In the genomic region with DNA sequence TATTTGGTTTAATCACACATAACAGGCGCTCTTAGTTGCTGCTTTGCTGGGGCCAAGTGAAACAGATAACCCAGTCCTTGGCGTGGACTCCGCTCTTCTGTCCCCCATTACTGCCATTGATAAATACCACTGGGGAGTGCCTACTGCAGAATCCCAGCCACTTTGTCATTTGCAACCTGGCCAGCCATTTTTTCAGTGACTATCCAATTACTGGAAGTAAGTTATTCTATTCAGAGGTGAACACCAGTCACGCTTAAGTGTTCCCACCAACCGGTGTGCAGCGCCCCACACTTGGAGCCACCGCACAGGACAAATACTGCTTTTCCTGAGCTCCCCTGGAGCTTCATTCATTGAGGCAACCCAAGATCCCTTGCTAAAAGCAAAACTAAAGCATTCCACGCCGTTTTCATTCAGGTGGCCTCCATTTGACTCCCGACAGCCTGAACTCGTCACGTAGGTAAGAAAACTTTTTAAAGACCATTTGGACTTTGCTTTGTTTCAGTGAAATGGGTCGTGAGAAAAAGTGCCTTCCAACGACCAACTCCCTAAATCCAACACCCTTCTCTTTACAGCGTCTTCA, we compare ENCODE assay signal across 8 cellular contexts. TPM values are rescaled to one million over a fixed set of nuclear protein-coding genes. Genes with fewer than 3 reads are reported as not detected.
DNase-seq lines count a peak whose midpoint lies in the region; ATAC-seq, FAIRE-seq and TF ChIP-seq lines count a peak whose summit lies in the region.

No MANE protein-coding gene starts in this region.

- dilution Hi-C loops in endothelial cell of umbilical vein (cut with MboI; ENCODE audit: extremely low pct_ligation_motif_present, low sequenced_read_pairs) = no loop called here

- H3K9me1 ChIP-seq in endothelial cell of umbilical vein (replicated peaks; ENCODE audit: control insufficient read depth, extremely low read depth, insufficient read depth, low read length) = peaks cover 4% of the 10 kb centered on the region

- no peak for ATAC-seq in HG02763 (IDR thresholded peaks at IDR 0.05; ENCODE audit: unreplicated experiment)

- H3K9me3 ChIP-seq in endothelial cell of umbilical vein (replicated peaks; ENCODE audit: control insufficient read depth, insufficient read depth, low read length) (no peaks in the 10 kb centered on the region), ovary (no peaks in the 10 kb centered on the region)

- intact Hi-C loops in endothelial cell of umbilical vein (cut with micrococcal nuclease) (loop anchor here (1.0 to 5.0 kb wide), 2 partner anchors 85 to 129 kb away; partner anchors contain the start of gene HAPSTR1), ovary (cut with DNase I) (loop anchor here in 1 of 4 donors (5.0 kb wide), 1 partner anchor 130 kb away; the partner anchor contains the start of gene HAPSTR1)

- H3K27me3 ChIP-seq in GM06990 (replicated peaks; ENCODE audit: control insufficient read depth, insufficient read depth, low read length) (no peaks in the 10 kb centered on the region), endothelial cell of umbilical vein (ENCODE audit: control insufficient read depth in 2 of 2, insufficient read depth in 2 of 2, low read length in 2 of 2) (no peaks in the 10 kb centered on the region), ovary (no peaks in the 10 kb centered on the region)

- TF ChIP-seq POLR2A in endothelial cell of umbilical vein (IDR thresholded peaks at IDR 0.05; ENCODE audit: low read depth, low read length) (no peak), ovary (IDR thresholded peaks at IDR 0.05) (no peak)

- no peak for TF ChIP-seq CTCF in GM06990 (IDR thresholded peaks at IDR 0.05; ENCODE audit: insufficient read depth, low read length, poor library complexity, severe bottlenecking)
- no peak for TF ChIP-seq CTCF in endothelial cell of umbilical vein (IDR thresholded peaks at IDR 0.05; ENCODE audit: extremely low read depth in 1 of 2, insufficient read depth in 1 of 2, low read depth in 1 of 2, low read length in 2 of 2)
- TF ChIP-seq CTCF in ovary (IDR thresholded peaks at IDR 0.05) = no peak

- H3K79me2 ChIP-seq in endothelial cell of umbilical vein (ENCODE audit: control insufficient read depth, insufficient read depth, low read length) = peaks cover 62% of the 10 kb centered on the region

- H3K9ac ChIP-seq in endothelial cell of umbilical vein (replicated peaks; ENCODE audit: extremely low read depth, insufficient read depth, low read length) = peak overlapping the region; percentile 89

- BruUV-seq in endothelial cell of umbilical vein (replicated peaks; lab: Mats Ljungman, UMichigan) = TSS peak; percentile 21

- TF ChIP-seq EP300 in ovary (IDR thresholded peaks at IDR 0.05) = no peak

- H3K4me3 ChIP-seq in GM06990 (replicated peaks; ENCODE audit: low read depth, low read length) (peak overlapping the region; percentile 86), endothelial cell of umbilical vein (replicated peaks in 1 of 3; ENCODE audit: insufficient read depth in 1 of 3, low read depth in 1 of 3, low read length in 3 of 3) (peak overlapping the region; percentile 45 to 82 (median 55)), ovary (peak overlapping the region; percentile 67)

- peaks cover 7% of the 10 kb centered on the region for H4K20me1 ChIP-seq in endothelial cell of umbilical vein (replicated peaks; ENCODE audit: control insufficient read depth, extremely low read depth, insufficient read depth, low read length)

- peaks cover 48% of the 10 kb centered on the region for H3K4me1 ChIP-seq in endothelial cell of umbilical vein (ENCODE audit: control insufficient read depth, extremely low read depth, insufficient read depth, low read length)
- H3K4me1 ChIP-seq in ovary (ENCODE audit: insufficient read depth) = peaks cover 26% of the 10 kb centered on the region

- no peak overlapping the region for H2AFZ ChIP-seq in endothelial cell of umbilical vein (ENCODE audit: low read depth, low read length)

- DNase-seq in GM06990 (ENCODE audit: extremely low read depth, insufficient read length) (no peak), OCI-M1 (lab: John Stamatoyannopoulos, UW) (peak; percentile 37), endothelial cell of umbilical vein (ENCODE audit: low read depth, low spot score) (peak; percentile 10), ovary (no peak), NCI-H1694 (lab: John Stamatoyannopoulos, UW) (no peak), retina (no peak)
- no peak for DNase-seq in activated effector memory CD4-positive, alpha-beta T cell treated with anti-CD3 and anti-CD28 coated beads, Interleukin-2, amount 50 U/mL, for 16 hours

- no peak for FAIRE-seq in endothelial cell of umbilical vein (lab: Jason Lieb, UNC)

- WGBS in ovary, 3 donors = 22 to 32% (median 26%) methylated on average over 15 of the region's 15 CpGs

- H3K4me2 ChIP-seq in endothelial cell of umbilical vein (ENCODE audit: insufficient read depth, low read length) = peak overlapping the region; percentile 94

- no peaks in the 10 kb centered on the region; the same call in 1 of the 2 replicates for H3K36me3 ChIP-seq in GM06990 (ENCODE audit: control insufficient read depth, insufficient read depth, low read length)
- H3K36me3 ChIP-seq in endothelial cell of umbilical vein (ENCODE audit: control insufficient read depth in 2 of 2, extremely low read depth in 1 of 2, insufficient read depth in 2 of 2, low read length in 2 of 2) = no peaks in the 10 kb centered on the region
- H3K36me3 ChIP-seq in ovary = no peaks in the 10 kb centered on the region

- CTCF ChIA-PET in endothelial cell of umbilical vein (lab: Charles Lee) = interaction anchor here (1.2 to 4.0 kb wide), 4 partner anchors 14 to 116 kb away, joined by 3 to 9 read pairs (median 6); no protein-coding TSS in a partner anchor

- POLR2A ChIA-PET in endothelial cell of umbilical vein (lab: Charles Lee) = no interaction called here

- H3K27ac ChIP-seq in endothelial cell of umbilical vein (ENCODE audit: insufficient read depth, low read depth, low read length) = peak overlapping the region; percentile 51
- no peak overlapping the region for H3K27ac ChIP-seq in ovary

TF ChIP-seq in endothelial cell of umbilical vein, 7 proteins besides CTCF, POLR2A, EP300 and RAD21:
- TF ChIP-seq FOS (IDR thresholded peaks at IDR 0.05; ENCODE audit: borderline replicate concordance, insufficient read depth, low read length) (no peak), GATA2 (IDR thresholded peaks at IDR 0.05; ENCODE audit: insufficient read depth, insufficient read length, low read depth, low read length) (no peak), MYC (IDR thresholded peaks at IDR 0.05; ENCODE audit: low read depth, low read length) (no peak), POLR2AphosphoS5 (IDR thresholded peaks at IDR 0.05; ENCODE audit: insufficient read depth, low read depth, low read length) (no peak), JUN (IDR thresholded peaks at IDR 0.05; ENCODE audit: borderline replicate concordance, insufficient read depth, insufficient read length, low read depth) (no peak), EZH2 (IDR thresholded peaks at IDR 0.05; ENCODE audit: borderline replicate concordance, low read depth, low read length, severe bottlenecking) (no peak)
- TF ChIP-seq, protein P1, sequence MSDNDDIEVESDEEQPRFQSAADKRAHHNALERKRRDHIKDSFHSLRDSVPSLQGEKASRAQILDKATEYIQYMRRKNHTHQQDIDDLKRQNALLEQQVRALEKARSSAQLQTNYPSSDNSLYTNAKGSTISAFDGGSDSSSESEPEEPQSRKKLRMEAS (IDR thresholded peaks at IDR 0.05; ENCODE audit: insufficient read depth, insufficient read length) = no peak
TF ChIP-seq in endothelial cell of umbilical vein: peak in this region for 0.

RNA-seq across cellular contexts. Expression of gene USP7, which starts 1.8 kb away (rescaled TPM):
- total RNA-seq in endothelial cell of umbilical vein (130 and 138 TPM in 2 replicates), ovary (100 to 1,000 TPM in 2 of 7 donors, 10 to 100 TPM in 5; 73.8 to 104 (median 98.3) TPM)
- polyA plus RNA-seq in endothelial cell of umbilical vein (12.3 and 17.7 TPM in 2 replicates), ovary (10 to 100 TPM; 28.1 to 86.3 TPM)
- polyA plus RNA-seq in endothelial cell of umbilical vein (2011; cell fraction: cytosol; rRNA removed) = 14.4 and 15.5 TPM in 2 replicates
- 96.4 and 103 TPM in 2 replicates for polyA plus RNA-seq in endothelial cell of umbilical vein (2011; cell fraction: nucleus; rRNA removed)
- 84.4 and 115 TPM in 2 replicates for polyA plus RNA-seq in endothelial cell of umbilical vein (2012)
- 116 and 129 TPM in 2 replicates for polyA minus RNA-seq in endothelial cell of umbilical vein
- 21.5 TPM for polyA minus RNA-seq in endothelial cell of umbilical vein (2011; cell fraction: cytosol; rRNA and poly(A)+ RNA removed)
- polyA minus RNA-seq in endothelial cell of umbilical vein (2011; cell fraction: nucleus; rRNA and poly(A)+ RNA removed) = 144 and 192 TPM in 2 replicates

Comparison
In these comparisons a context has a peak if more than half of its experiments do, and no peak if none do; other contexts are left out.
1. DNase-seq: peak in OCI-M1 (single experiment) and endothelial cell of umbilical vein (single experiment); none in GM06990 (single experiment), ovary (0 of 5), activated effector memory CD4-positive, alpha-beta T cell treated with anti-CD3 and anti-CD28 coated beads, Interleukin-2, amount 50 U/mL, for 16 hours (single experiment), NCI-H1694 (single experiment) and retina (single experiment).
2. Peak in every context shown above with its lines, with median percentiles within 50 percentile points of each other: H3K4me3 ChIP-seq.